In the genomic region with DNA sequence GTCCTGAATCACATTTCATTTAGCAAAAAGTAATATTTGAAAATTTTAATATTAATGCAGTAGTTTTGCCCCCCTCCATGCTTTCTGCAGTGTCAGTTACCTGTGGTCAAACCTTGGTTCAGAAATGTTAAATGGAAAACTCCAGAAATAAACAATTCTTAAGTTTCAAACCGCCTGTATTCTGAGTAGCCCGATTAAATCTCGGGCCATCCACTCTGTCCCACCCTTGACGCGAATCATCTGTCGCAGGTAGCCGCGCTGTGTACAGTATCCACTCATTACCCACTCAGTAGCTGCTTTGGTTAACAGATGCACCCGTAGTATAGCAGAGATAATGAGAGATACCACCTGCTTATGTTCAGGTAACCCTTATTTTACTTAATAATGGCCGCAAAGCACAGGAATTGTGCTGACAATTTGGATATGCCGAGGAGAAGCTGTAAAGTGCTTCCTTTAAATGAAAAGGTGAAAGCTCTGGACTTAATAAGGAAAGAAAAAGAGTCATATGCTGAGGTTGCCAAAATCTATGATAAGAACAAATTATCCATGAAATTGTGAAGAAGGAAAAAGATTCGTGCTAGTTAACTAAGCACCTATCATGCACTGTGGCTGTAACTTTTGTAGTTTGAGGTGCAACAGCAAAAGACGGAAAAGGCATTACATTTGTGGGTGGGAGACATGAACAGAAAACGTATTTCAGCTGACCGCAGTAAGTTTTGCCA, we compare ENCODE assay signal across 8 cellular contexts. TPM values are rescaled to one million over a fixed set of nuclear protein-coding genes. Genes with fewer than 3 reads are reported as not detected.
DNase-seq lines count a peak whose midpoint lies in the region; ATAC-seq and TF ChIP-seq lines count a peak whose summit lies in the region.

No MANE protein-coding gene starts in this region.

- peaks cover 20% of the 10 kb centered on the region for H3K4me1 ChIP-seq in mammary epithelial cell (ENCODE audit: insufficient read depth, low read length)

- peak overlapping the region; percentile 91 for H2AFZ ChIP-seq in mammary epithelial cell (ENCODE audit: low read depth, low read length)

- TF ChIP-seq CTCF in BJ (IDR thresholded peaks at IDR 0.05; ENCODE audit: insufficient read depth, low read depth, low read length) (no peak), mammary epithelial cell (conservative IDR thresholded peaks at IDR 0.05 in 1 of 2, IDR thresholded peaks at IDR 0.05 in 1 of 2; ENCODE audit: extremely low read depth in 1 of 2, insufficient read depth in 1 of 2, low read depth in 1 of 2, low read length in 2 of 2) (no peak)

- H3K36me3 Mint-ChIP-seq in naive B cell, result no peaks in the 10 kb centered on the region

- H3K9me3 ChIP-seq in mammary epithelial cell (replicated peaks; ENCODE audit: insufficient read depth, low read length), result no peaks in the 10 kb centered on the region

- no peaks in the 10 kb centered on the region; the same call in none of the 2 replicates for H3K27me3 ChIP-seq in BJ (ENCODE audit: control insufficient read depth, insufficient read depth, low read length)
- H3K27me3 ChIP-seq in mammary epithelial cell (ENCODE audit: insufficient read depth, low read length), result no peaks in the 10 kb centered on the region

- TSS peak; percentile 93 for BruUV-seq in mammary epithelial cell (replicated peaks; lab: Mats Ljungman, UMichigan)

- DNase-seq in BJ (ENCODE audit: low read depth) (no peak), mammary epithelial cell (no peak), naive B cell (no peak), Kasumi-1 (lab: John Stamatoyannopoulos, UW) (no peak), 8988T (no peak)
- DNase-seq in Jurkat, Clone E6-1 (ENCODE audit: low read depth, low spot score), result no peak

- POLR2A ChIA-PET in BJ (lab: Charles Lee), result no interaction called here

- peaks cover 33 to 44% (median 33%) of the 10 kb centered on the region in 3 donors for H3K4me1 Mint-ChIP-seq in naive B cell

- H3K27ac Mint-ChIP-seq in naive B cell, result peak overlapping the region; percentile 99 to 100 (median 100)

- no peaks in the 10 kb centered on the region for H4K20me1 ChIP-seq in mammary epithelial cell (ENCODE audit: insufficient read depth, low read length)

- H3K9ac ChIP-seq in mammary epithelial cell (ENCODE audit: insufficient read depth, low read length), result peak overlapping the region; percentile 99

- peaks cover 37% of the 10 kb centered on the region for H3K79me2 ChIP-seq in mammary epithelial cell (ENCODE audit: insufficient read depth, low read length)

- H3K4me3 ChIP-seq in BJ (ENCODE audit: low read depth, low read length) (peak overlapping the region; percentile 79), mammary epithelial cell (replicated peaks in 1 of 3; ENCODE audit: insufficient read depth in 1 of 3, low read depth in 2 of 3, low read length in 3 of 3) (peak overlapping the region; percentile 48 to 86 (median 80))
- H3K4me3 ChIP-seq in Jurkat, Clone E6-1 (ENCODE audit: low read length), result peak overlapping the region; percentile 65

- WGBS in mammary epithelial cell (ENCODE audit: low coverage, missing lambda C conversion rate), result 38% methylated on average over 13 of the region's 15 CpGs

- H3K27ac ChIP-seq in mammary epithelial cell (ENCODE audit: insufficient read depth, low read depth, low read length), result peak overlapping the region; percentile 99

- in situ Hi-C loops in mammary epithelial cell (cut with MboI; ENCODE audit: low sequenced_read_pairs in 2 of 2), result no loop called here

- no peaks in the 10 kb centered on the region for H3K9me3 Mint-ChIP-seq in naive B cell

- dilution Hi-C loops in mammary epithelial cell (cut with HindIII; ENCODE audit: low sequenced_read_pairs), result no loop called here

- H3K4me2 ChIP-seq in mammary epithelial cell (ENCODE audit: insufficient read depth, low read depth, low read length), result peak overlapping the region; percentile 80

- intact Hi-C loops in mammary epithelial cell (cut with micrococcal nuclease), result loop anchor here (5.0 kb wide), 1 partner anchor 102 kb away; a partner anchor contains a TSS

- H3K27me3 Mint-ChIP-seq in naive B cell, result peaks cover 17 to 37% (median 20%) of the 10 kb centered on the region in 3 donors

- H3K36me3 ChIP-seq in BJ (ENCODE audit: control insufficient read depth, insufficient read depth, low read length) (no peaks in the 10 kb centered on the region), mammary epithelial cell (ENCODE audit: insufficient read depth, low read length) (no peaks in the 10 kb centered on the region)

- CTCF ChIA-PET in BJ (lab: Yijun Ruan, JAX), result interaction anchor here (0.8 to 1.2 kb wide), 2 partner anchors 12 to 16 kb away, joined by 3 read pairs; no protein-coding TSS in a partner anchor
- CTCF ChIA-PET in mammary epithelial cell (lab: Charles Lee; ENCODE audit: low non-redundant PET), result interaction anchor here (0.6 kb wide), 1 partner anchor 546 kb away, joined by 3 read pairs; no protein-coding TSS in a partner anchor

- ATAC-seq in naive B cell (ENCODE audit: low read depth in 2 of 2) (no peak), HG02870 (IDR thresholded peaks at IDR 0.05; ENCODE audit: unreplicated experiment) (no peak), GM21381 (IDR thresholded peaks at IDR 0.05; ENCODE audit: unreplicated experiment) (no peak)

- peak overlapping the region; percentile 86 to 99 (median 93) for H3K4me3 Mint-ChIP-seq in naive B cell

RNA-seq across cellular contexts. Expression of a gene that starts 0.9 kb away (rescaled TPM):
- polyA plus RNA-seq in BJ (2011; rRNA removed) (6.1 and 9.3 TPM in 2 replicates), mammary epithelial cell (3.0 TPM), naive B cell (ENCODE audit: low read depth in 6 of 6) (10 to 100 TPM in 5 of 6 donors, 1 to 10 TPM in 1; 8.8 to 31.0 (median 14.5) TPM)
- 8.0 and 8.8 TPM in 2 replicates for polyA minus RNA-seq in BJ (2011; rRNA and poly(A)+ RNA removed)
- polyA plus RNA-seq in Jurkat, Clone E6-1 (2012; ENCODE audit: insufficient read depth, insufficient read length), result 11.9 TPM
- 1 to 10 TPM; 4.8 to 9.5 TPM for total RNA-seq in mammary epithelial cell
- 5.3 TPM for polyA minus RNA-seq in mammary epithelial cell
